Comparison of ENCODE assay signal across 13 cellular contexts in genomic region chr16:14196539-14196938, GRCh38.
A peak's percentile ranks its signal among the peaks of the same experiment; 100 is the strongest.
DNase-seq lines count a peak whose midpoint lies in the region; ATAC-seq and TF ChIP-seq lines count a peak whose summit lies in the region.
"Had no signal": no experiment of that assay in that cellular context is flagged by ENCODE, and none has a peak within 500 bp of the region (broad histone marks: within the 10 kb centered on the region; RNA-seq: fewer than 3 reads in every experiment).

No MANE protein-coding gene starts in this region.

- H3K4me3 Mint-ChIP-seq in activated naive CD8-positive, alpha-beta T cell = no peak overlapping the region
- H3K4me3 Mint-ChIP-seq in activated naive CD8-positive, alpha-beta T cell treated with anti-CD3 and anti-CD28 coated beads for 36 hours = no peak overlapping the region

- no peak overlapping the region for H3K4me3 ChIP-seq in fibroblast of pulmonary artery (replicated peaks; ENCODE audit: low read depth, low read length)
- H3K4me3 ChIP-seq: body of pancreas, heart left ventricle had no signal

- TF ChIP-seq CTCF in fibroblast of pulmonary artery (IDR thresholded peaks at IDR 0.05; ENCODE audit: low read length, missing control alignments) = no peak

- ATAC-seq in GM21360 (IDR thresholded peaks at IDR 0.05; ENCODE audit: unreplicated experiment) = no peak
- ATAC-seq: body of pancreas had no signal

- H3K27me3 Mint-ChIP-seq in activated naive CD8-positive, alpha-beta T cell = no peaks in the 10 kb centered on the region
- no peaks in the 10 kb centered on the region for H3K27me3 Mint-ChIP-seq in activated naive CD8-positive, alpha-beta T cell treated with anti-CD3 and anti-CD28 coated beads for 36 hours
- H3K27me3 Mint-ChIP-seq: IgD-negative memory B cell had no signal

- peaks cover 17% of the 10 kb centered on the region for H3K36me3 Mint-ChIP-seq in activated naive CD8-positive, alpha-beta T cell
- H3K36me3 Mint-ChIP-seq in activated naive CD8-positive, alpha-beta T cell treated with anti-CD3 and anti-CD28 coated beads for 36 hours = peaks cover 11% of the 10 kb centered on the region

- H3K27ac Mint-ChIP-seq in activated naive CD8-positive, alpha-beta T cell = peak overlapping the region; percentile 34
- H3K27ac Mint-ChIP-seq in activated naive CD8-positive, alpha-beta T cell treated with anti-CD3 and anti-CD28 coated beads for 36 hours = no peak overlapping the region

- DNase-seq in activated naive CD8-positive, alpha-beta T cell treated with anti-CD3 and anti-CD28 coated beads for 36 hours = no peak
- DNase-seq in NCI-H748 (lab: John Stamatoyannopoulos, UW; ENCODE audit: unreplicated experiment) = peak; percentile 62
- DNase-seq in fibroblast of pulmonary artery (ENCODE audit: low read depth) = peak; percentile 52
- DNase-seq in DMS79 treated with DMSO at 0.1 percent for 48 hours (lab: John Stamatoyannopoulos, UW) = no peak
- DNase-seq in activated CD4-positive, alpha-beta T cell treated with anti-CD3 and anti-CD28 coated beads, Interleukin-2, amount 50 U/mL, for 1 hour = no peak
- DNase-seq in stimulated activated CD4-positive, alpha-beta T cell treated with anti-CD3 and anti-CD28 coated beads, Interleukin-4, amount 100 ng/mL, for 1 hour = no peak
- DNase-seq: activated T-cell treated with anti-CD3 and anti-CD28 coated beads, Interleukin-2, amount 50 U/mL, for 1 hour; body of pancreas; GF-D8; heart left ventricle had no signal

- H3K4me1 Mint-ChIP-seq in activated naive CD8-positive, alpha-beta T cell (ENCODE audit: low read depth) = peaks cover 43% of the 10 kb centered on the region
- peaks cover 37% of the 10 kb centered on the region for H3K4me1 Mint-ChIP-seq in activated naive CD8-positive, alpha-beta T cell treated with anti-CD3 and anti-CD28 coated beads for 36 hours

- H3K9me3 Mint-ChIP-seq in activated naive CD8-positive, alpha-beta T cell (ENCODE audit: low read depth) = no peaks in the 10 kb centered on the region
- H3K9me3 Mint-ChIP-seq in activated naive CD8-positive, alpha-beta T cell treated with anti-CD3 and anti-CD28 coated beads for 36 hours = no peaks in the 10 kb centered on the region
- H3K9me3 Mint-ChIP-seq: IgD-negative memory B cell had no signal

Comparison
In these comparisons a context has a peak if more than half of its experiments do, and no peak if none do; other contexts are left out.
1. DNase-seq: peak in NCI-H748 (single experiment) and fibroblast of pulmonary artery (single experiment); none in activated naive CD8-positive, alpha-beta T cell treated with anti-CD3 and anti-CD28 coated beads for 36 hours (single experiment), DMS79 treated with DMSO at 0.1 percent for 48 hours (single experiment), activated CD4-positive, alpha-beta T cell treated with anti-CD3 and anti-CD28 coated beads, Interleukin-2, amount 50 U/mL, for 1 hour (single experiment) and stimulated activated CD4-positive, alpha-beta T cell treated with anti-CD3 and anti-CD28 coated beads, Interleukin-4, amount 100 ng/mL, for 1 hour (single experiment).